In the genomic region with DNA sequence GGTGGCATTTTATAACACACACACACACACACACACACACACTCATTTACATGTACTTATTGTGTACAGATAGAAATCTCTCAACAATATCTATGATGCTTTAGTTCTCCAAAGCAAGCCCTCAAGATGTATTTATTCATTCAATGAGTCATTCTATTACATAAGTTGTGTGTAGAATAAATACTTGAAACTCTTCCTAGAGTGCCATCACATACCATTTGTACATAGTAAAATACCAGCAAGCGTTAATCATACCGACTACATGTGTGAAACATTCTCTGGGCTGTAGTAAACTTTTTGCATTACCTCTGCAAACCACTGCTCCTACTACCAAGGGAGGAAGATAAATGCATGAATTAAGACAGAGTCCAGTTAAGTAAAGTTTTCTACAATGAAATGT, we compare ENCODE assay signal across 19 cellular contexts.
DNase-seq lines count a peak whose midpoint lies in the region; ATAC-seq, FAIRE-seq and TF ChIP-seq lines count a peak whose summit lies in the region.
"Had no signal": no experiment of that assay in that cellular context is flagged by ENCODE, and none has a peak within 500 bp of the region (broad histone marks: within the 10 kb centered on the region; RNA-seq: fewer than 3 reads in every experiment).

No MANE protein-coding gene starts in this region.

- no peak overlapping the region for H3K4me2 ChIP-seq in PC-3 (ENCODE audit: low read length)
- H3K4me2 ChIP-seq in neural progenitor cell: no peak overlapping the region
- H3K4me2 ChIP-seq: SK-N-SH had no signal

- no peaks in the 10 kb centered on the region for H3K36me3 Mint-ChIP-seq in neural progenitor cell
- H3K36me3 Mint-ChIP-seq in immature natural killer cell: no peaks in the 10 kb centered on the region
- H3K36me3 Mint-ChIP-seq: CD4-positive, alpha-beta memory T cell; IgD-negative memory B cell had no signal

- no peaks in the 10 kb centered on the region for H3K79me2 ChIP-seq in PC-3 (ENCODE audit: low read length)
- H3K79me2 ChIP-seq in neural progenitor cell (ENCODE audit: low read depth): no peaks in the 10 kb centered on the region

- DNase-seq in EH (ENCODE audit: low read depth) (peak; percentile 31), PC-3 (peak; percentile 62), bronchial epithelial cell (ENCODE audit: low read depth) (peak; percentile 70), non-pigmented ciliary epithelial cell (ENCODE audit: low read depth) (peak; percentile 5), neural progenitor cell (ENCODE audit: low spot score) (no peak), immature natural killer cell (no peak), kidney tubule cell (ENCODE audit: low spot score) (no peak)
- DNase-seq: ACHN; BE2C; CD4-positive, alpha-beta memory T cell; H7; NCI-H1436; NCI-H2029 treated with DMSO at 0.1 percent for 48 hours; NCI-H524; NK-92 treated with Interleukin-12 subunit alpha and Interleukin-12 subunit beta, amount 100 ng/mL, for 24 hours; SK-N-SH had no signal

- H3K9me2 ChIP-seq in PC-3 (replicated peaks; ENCODE audit: low read length): no peaks in the 10 kb centered on the region
- H3K9me2 ChIP-seq: SK-N-SH had no signal

- POLR2A ChIA-PET in PC-3 (lab: Charles Lee; ENCODE audit: unreplicated experiment): no interaction called here

- H3K9ac ChIP-seq in PC-3 (ENCODE audit: low read length) (no peak overlapping the region), neural progenitor cell (no peak overlapping the region)
- H3K9ac ChIP-seq: SK-N-SH had no signal

- no peak overlapping the region for H3K27ac ChIP-seq in PC-3 (ENCODE audit: low read length)
- no peak overlapping the region for H3K27ac ChIP-seq in neural progenitor cell

- H3K27ac Mint-ChIP-seq in neural progenitor cell (no peak overlapping the region), immature natural killer cell (no peak overlapping the region)
- H3K27ac Mint-ChIP-seq: CD4-positive, alpha-beta memory T cell; IgD-negative memory B cell had no signal

- H3K36me3 ChIP-seq in PC-3 (ENCODE audit: low read depth, low read length) (no peaks in the 10 kb centered on the region), bronchial epithelial cell (ENCODE audit: control insufficient read depth, insufficient read depth, low read length) (no peaks in the 10 kb centered on the region), neural progenitor cell (no peaks in the 10 kb centered on the region)
- H3K36me3 ChIP-seq: BE2C had no signal

- H3K4me1 Mint-ChIP-seq in neural progenitor cell (peaks cover 3% of the 10 kb centered on the region), immature natural killer cell (no peaks in the 10 kb centered on the region)
- H3K4me1 Mint-ChIP-seq: CD4-positive, alpha-beta memory T cell; IgD-negative memory B cell had no signal

- CTCF ChIA-PET in PC-3 (lab: Charles Lee): no interaction called here

- H3K27me3 ChIP-seq in PC-3 (ENCODE audit: low read length) (no peaks in the 10 kb centered on the region), bronchial epithelial cell (ENCODE audit: control insufficient read depth, insufficient read depth, low read length) (no peaks in the 10 kb centered on the region), neural progenitor cell (no peaks in the 10 kb centered on the region)
- H3K27me3 ChIP-seq: BE2C had no signal

- intact Hi-C loops in PC-3 (cut with micrococcal nuclease): no loop called here

- no peak for FAIRE-seq in bronchial epithelial cell (lab: Jason Lieb, UNC)
- FAIRE-seq: D721Med had no signal

- TF ChIP-seq CTCF in PC-3 (conservative IDR thresholded peaks at IDR 0.05; ENCODE audit: low read depth, low read length) (no peak), bronchial epithelial cell (IDR thresholded peaks at IDR 0.05; ENCODE audit: insufficient read depth, low read length, severe bottlenecking) (no peak), neural progenitor cell (IDR thresholded peaks at IDR 0.05) (no peak)

- H2AFZ ChIP-seq in PC-3 (ENCODE audit: low read length): no peak overlapping the region
- H2AFZ ChIP-seq in neural progenitor cell (replicated peaks): no peak overlapping the region

- ATAC-seq in PC-3 (peak; percentile 24), GM21529 (IDR thresholded peaks at IDR 0.05; ENCODE audit: unreplicated experiment) (no peak)

- H3K9me3 ChIP-seq in PC-3 (ENCODE audit: low read length) (no peaks in the 10 kb centered on the region), neural progenitor cell (ENCODE audit: low read depth) (no peaks in the 10 kb centered on the region)
- H3K9me3 ChIP-seq: BE2C, SK-N-SH had no signal

- H3K4me3 Mint-ChIP-seq in neural progenitor cell: no peak overlapping the region
- no peak overlapping the region for H3K4me3 Mint-ChIP-seq in immature natural killer cell
- H3K4me3 Mint-ChIP-seq: CD4-positive, alpha-beta memory T cell; IgD-negative memory B cell had no signal

- H3K4me3 ChIP-seq in PC-3 (ENCODE audit: low read length) (no peak overlapping the region), bronchial epithelial cell (ENCODE audit: low read depth, low read length) (no peak overlapping the region), neural progenitor cell (no peak overlapping the region)

- H3K4me1 ChIP-seq in PC-3 (ENCODE audit: insufficient read depth, low read length) (no peaks in the 10 kb centered on the region), neural progenitor cell (no peaks in the 10 kb centered on the region)
- H3K4me1 ChIP-seq: BE2C had no signal

- no peaks in the 10 kb centered on the region for H3K9me3 Mint-ChIP-seq in neural progenitor cell
- H3K9me3 Mint-ChIP-seq in immature natural killer cell: peaks cover 2 to 36% (median 13%) of the 10 kb centered on the region in 6 donors

- H4K20me1 ChIP-seq in PC-3 (ENCODE audit: low read length) (no peaks in the 10 kb centered on the region), neural progenitor cell (ENCODE audit: low read depth) (no peaks in the 10 kb centered on the region)

- no peaks in the 10 kb centered on the region for H3F3A ChIP-seq in PC-3 (ENCODE audit: low read length, unreplicated experiment)
- H3F3A ChIP-seq in neural progenitor cell (ENCODE audit: low read depth): no peaks in the 10 kb centered on the region

- H3K27me3 Mint-ChIP-seq in neural progenitor cell (ENCODE audit: insufficient read depth, low read depth) (no peaks in the 10 kb centered on the region), immature natural killer cell (ENCODE audit: low read depth in 3 of 3) (peaks cover 0 to 3% (median 0%) of the 10 kb centered on the region in 3 donors)
- H3K27me3 Mint-ChIP-seq: CD4-positive, alpha-beta memory T cell; IgD-negative memory B cell had no signal

- no TSS peak for BruUV-seq in PC-3 (replicated peaks; lab: Mats Ljungman, UMichigan)

Comparison
In these comparisons a context has a peak if more than half of its experiments do, and no peak if none do; other contexts are left out.
1. DNase-seq: peak in EH (single experiment), PC-3 (single experiment), bronchial epithelial cell (single experiment) and non-pigmented ciliary epithelial cell (single experiment); none in neural progenitor cell (single experiment), immature natural killer cell (0 of 3) and kidney tubule cell (single experiment).